1 cellular context compared by ENCODE assay signal in genomic region chr7:74496773-74497172, GRCh38. TPM values are rescaled to one million over a fixed set of nuclear protein-coding genes. Genes with fewer than 3 reads are reported as not detected.
"Had no signal": no experiment of that assay in that cellular context is flagged by ENCODE, and none has a peak within 500 bp of the region (broad histone marks: within the 10 kb centered on the region; RNA-seq: fewer than 3 reads in every experiment).

No MANE protein-coding gene starts in this region.

RNA-seq across cellular contexts. Expression of gene GTF2IRD1, which starts 43.1 kb away (rescaled TPM):
- polyA plus RNA-seq: IgD-negative memory B cell had no signal
